Comparison of ENCODE assay signal across 1 cellular context in the genomic region with DNA sequence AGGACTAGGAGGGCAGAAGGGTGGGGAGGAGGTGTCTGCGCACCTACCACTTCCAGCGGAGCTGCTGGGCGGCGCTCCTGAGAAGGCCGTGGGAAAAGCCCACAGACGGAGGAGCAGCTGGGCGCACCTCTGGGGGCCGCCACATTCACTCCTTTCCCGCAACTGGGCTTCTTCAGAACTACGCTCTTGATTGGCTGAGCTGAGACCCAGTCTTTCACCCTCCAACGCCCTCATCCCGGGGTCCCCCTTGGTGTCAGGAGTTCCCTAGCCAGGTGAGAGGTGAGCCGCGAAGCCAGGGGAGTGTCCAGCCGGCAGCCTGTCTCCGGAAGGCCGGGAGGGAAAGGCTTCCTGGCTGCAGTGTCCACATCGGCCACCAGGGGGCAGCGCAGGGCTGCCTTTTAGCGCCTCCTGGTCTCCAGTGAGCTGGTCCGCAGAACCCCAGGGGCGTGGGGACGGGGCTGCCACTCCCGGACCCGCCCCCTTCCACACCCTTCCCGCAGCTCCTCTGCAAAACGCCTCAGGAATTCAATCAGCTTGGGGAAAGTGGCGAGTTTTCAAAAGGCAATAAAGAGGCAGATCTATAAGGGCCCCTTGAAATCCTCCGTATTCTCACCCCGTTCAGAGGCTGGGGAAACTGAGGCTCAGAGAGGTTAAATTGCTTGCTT.
A peak's percentile ranks its signal among the peaks of the same experiment; 100 is the strongest.
TF ChIP-seq lines count a peak whose summit lies in the region.

No MANE protein-coding gene starts in this region.

TF ChIP-seq in HepG2, 621 proteins besides CTCF, POLR2A, EP300 and RAD21 (continued from another document and continues in another):
- TF ChIP-seq, protein P1, sequence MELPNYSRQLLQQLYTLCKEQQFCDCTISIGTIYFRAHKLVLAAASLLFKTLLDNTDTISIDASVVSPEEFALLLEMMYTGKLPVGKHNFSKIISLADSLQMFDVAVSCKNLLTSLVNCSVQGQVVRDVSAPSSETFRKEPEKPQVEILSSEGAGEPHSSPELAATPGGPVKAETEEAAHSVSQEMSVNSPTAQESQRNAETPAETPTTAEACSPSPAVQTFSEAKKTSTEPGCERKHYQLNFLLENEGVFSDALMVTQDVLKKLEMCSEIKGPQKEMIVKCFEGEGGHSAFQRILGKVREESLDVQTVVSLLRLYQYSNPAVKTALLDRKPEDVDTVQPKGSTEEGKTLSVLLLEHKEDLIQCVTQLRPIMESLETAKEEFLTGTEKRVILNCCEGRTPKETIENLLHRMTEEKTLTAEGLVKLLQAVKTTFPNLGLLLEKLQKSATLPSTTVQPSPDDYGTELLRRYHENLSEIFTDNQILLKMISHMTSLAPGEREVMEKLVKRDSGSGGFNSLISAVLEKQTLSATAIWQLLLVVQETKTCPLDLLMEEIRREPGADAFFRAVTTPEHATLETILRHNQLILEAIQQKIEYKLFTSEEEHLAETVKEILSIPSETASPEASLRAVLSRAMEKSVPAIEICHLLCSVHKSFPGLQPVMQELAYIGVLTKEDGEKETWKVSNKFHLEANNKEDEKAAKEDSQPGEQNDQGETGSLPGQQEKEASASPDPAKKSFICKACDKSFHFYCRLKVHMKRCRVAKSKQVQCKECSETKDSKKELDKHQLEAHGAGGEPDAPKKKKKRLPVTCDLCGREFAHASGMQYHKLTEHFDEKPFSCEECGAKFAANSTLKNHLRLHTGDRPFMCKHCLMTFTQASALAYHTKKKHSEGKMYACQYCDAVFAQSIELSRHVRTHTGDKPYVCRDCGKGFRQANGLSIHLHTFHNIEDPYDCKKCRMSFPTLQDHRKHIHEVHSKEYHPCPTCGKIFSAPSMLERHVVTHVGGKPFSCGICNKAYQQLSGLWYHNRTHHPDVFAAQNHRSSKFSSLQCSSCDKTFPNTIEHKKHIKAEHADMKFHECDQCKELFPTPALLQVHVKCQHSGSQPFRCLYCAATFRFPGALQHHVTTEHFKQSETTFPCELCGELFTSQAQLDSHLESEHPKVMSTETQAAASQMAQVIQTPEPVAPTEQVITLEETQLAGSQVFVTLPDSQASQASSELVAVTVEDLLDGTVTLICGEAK (IDR thresholded peaks at IDR 0.05) = no peak
- TF ChIP-seq, protein P1 (CRISPR knock-in tag; IDR thresholded peaks at IDR 0.05) = no peak
- no peak for TF ChIP-seq TGIF2 (CRISPR knock-in tag; IDR thresholded peaks at IDR 0.05)
- TF ChIP-seq SPEN (CRISPR knock-in tag; IDR thresholded peaks at IDR 0.05; ENCODE audit: low read depth) = peak; percentile 31; the same call in 1 of the 2 replicates
- no peak for TF ChIP-seq NR2F1 (CRISPR knock-in tag; IDR thresholded peaks at IDR 0.05)
- TF ChIP-seq NFYC (CRISPR knock-in tag; IDR thresholded peaks at IDR 0.05) = no peak
- TF ChIP-seq GATAD1 (CRISPR knock-in tag; IDR thresholded peaks at IDR 0.05) = 0 out of 2 replicates have a peak, but pooled peaks have one; percentile 23
- TF ChIP-seq TOE1 (CRISPR knock-in tag; IDR thresholded peaks at IDR 0.05) = no peak
- TF ChIP-seq ZNF564 (CRISPR knock-in tag; IDR thresholded peaks at IDR 0.05) = no peak
- 0 out of 2 replicates have a peak, but pooled peaks have one; percentile 33 for TF ChIP-seq ARNT2 (CRISPR knock-in tag; IDR thresholded peaks at IDR 0.05; ENCODE audit: low read depth)
- TF ChIP-seq ZNF558 (CRISPR knock-in tag; IDR thresholded peaks at IDR 0.05; ENCODE audit: borderline replicate concordance) = 0 out of 2 replicates have a peak, but pooled peaks have one; percentile 43
- TF ChIP-seq SP4 (CRISPR knock-in tag; IDR thresholded peaks at IDR 0.05) = peak; percentile 13; the same call in 1 of the 2 replicates
- no peak for TF ChIP-seq TOPORS (CRISPR knock-in tag; IDR thresholded peaks at IDR 0.05)
- TF ChIP-seq, protein P2, sequence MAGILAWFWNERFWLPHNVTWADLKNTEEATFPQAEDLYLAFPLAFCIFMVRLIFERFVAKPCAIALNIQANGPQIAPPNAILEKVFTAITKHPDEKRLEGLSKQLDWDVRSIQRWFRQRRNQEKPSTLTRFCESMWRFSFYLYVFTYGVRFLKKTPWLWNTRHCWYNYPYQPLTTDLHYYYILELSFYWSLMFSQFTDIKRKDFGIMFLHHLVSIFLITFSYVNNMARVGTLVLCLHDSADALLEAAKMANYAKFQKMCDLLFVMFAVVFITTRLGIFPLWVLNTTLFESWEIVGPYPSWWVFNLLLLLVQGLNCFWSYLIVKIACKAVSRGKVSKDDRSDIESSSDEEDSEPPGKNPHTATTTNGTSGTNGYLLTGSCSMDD (CRISPR knock-in tag; IDR thresholded peaks at IDR 0.05) = no peak
- TF ChIP-seq, protein P3, sequence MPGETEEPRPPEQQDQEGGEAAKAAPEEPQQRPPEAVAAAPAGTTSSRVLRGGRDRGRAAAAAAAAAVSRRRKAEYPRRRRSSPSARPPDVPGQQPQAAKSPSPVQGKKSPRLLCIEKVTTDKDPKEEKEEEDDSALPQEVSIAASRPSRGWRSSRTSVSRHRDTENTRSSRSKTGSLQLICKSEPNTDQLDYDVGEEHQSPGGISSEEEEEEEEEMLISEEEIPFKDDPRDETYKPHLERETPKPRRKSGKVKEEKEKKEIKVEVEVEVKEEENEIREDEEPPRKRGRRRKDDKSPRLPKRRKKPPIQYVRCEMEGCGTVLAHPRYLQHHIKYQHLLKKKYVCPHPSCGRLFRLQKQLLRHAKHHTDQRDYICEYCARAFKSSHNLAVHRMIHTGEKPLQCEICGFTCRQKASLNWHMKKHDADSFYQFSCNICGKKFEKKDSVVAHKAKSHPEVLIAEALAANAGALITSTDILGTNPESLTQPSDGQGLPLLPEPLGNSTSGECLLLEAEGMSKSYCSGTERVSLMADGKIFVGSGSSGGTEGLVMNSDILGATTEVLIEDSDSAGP (CRISPR knock-in tag; IDR thresholded peaks at IDR 0.05; ENCODE audit: borderline replicate concordance) = peak; percentile 71; the same call in 1 of the 2 replicates
- TF ChIP-seq, protein P4, sequence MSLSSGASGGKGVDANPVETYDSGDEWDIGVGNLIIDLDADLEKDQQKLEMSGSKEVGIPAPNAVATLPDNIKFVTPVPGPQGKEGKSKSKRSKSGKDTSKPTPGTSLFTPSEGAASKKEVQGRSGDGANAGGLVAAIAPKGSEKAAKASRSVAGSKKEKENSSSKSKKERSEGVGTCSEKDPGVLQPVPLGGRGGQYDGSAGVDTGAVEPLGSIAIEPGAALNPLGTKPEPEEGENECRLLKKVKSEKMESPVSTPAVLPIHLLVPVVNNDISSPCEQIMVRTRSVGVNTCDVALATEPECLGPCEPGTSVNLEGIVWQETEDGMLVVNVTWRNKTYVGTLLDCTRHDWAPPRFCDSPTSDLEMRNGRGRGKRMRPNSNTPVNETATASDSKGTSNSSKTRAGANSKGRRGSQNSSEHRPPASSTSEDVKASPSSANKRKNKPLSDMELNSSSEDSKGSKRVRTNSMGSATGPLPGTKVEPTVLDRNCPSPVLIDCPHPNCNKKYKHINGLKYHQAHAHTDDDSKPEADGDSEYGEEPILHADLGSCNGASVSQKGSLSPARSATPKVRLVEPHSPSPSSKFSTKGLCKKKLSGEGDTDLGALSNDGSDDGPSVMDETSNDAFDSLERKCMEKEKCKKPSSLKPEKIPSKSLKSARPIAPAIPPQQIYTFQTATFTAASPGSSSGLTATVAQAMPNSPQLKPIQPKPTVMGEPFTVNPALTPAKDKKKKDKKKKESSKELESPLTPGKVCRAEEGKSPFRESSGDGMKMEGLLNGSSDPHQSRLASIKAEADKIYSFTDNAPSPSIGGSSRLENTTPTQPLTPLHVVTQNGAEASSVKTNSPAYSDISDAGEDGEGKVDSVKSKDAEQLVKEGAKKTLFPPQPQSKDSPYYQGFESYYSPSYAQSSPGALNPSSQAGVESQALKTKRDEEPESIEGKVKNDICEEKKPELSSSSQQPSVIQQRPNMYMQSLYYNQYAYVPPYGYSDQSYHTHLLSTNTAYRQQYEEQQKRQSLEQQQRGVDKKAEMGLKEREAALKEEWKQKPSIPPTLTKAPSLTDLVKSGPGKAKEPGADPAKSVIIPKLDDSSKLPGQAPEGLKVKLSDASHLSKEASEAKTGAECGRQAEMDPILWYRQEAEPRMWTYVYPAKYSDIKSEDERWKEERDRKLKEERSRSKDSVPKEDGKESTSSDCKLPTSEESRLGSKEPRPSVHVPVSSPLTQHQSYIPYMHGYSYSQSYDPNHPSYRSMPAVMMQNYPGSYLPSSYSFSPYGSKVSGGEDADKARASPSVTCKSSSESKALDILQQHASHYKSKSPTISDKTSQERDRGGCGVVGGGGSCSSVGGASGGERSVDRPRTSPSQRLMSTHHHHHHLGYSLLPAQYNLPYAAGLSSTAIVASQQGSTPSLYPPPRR (CRISPR knock-in tag; IDR thresholded peaks at IDR 0.05; ENCODE audit: borderline replicate concordance) = no peak
- no peak for TF ChIP-seq RARG (CRISPR knock-in tag; IDR thresholded peaks at IDR 0.05; ENCODE audit: low read depth)
- TF ChIP-seq MIXL1 (CRISPR knock-in tag; IDR thresholded peaks at IDR 0.05) = no peak
- no peak for TF ChIP-seq MTF2 (CRISPR knock-in tag; IDR thresholded peaks at IDR 0.05; ENCODE audit: borderline replicate concordance)
- TF ChIP-seq REXO4 (CRISPR knock-in tag; IDR thresholded peaks at IDR 0.05; ENCODE audit: borderline replicate concordance) = no peak
- no peak for TF ChIP-seq ZNF761 (CRISPR knock-in tag; conservative IDR thresholded peaks at IDR 0.05)
- TF ChIP-seq, protein P5, sequence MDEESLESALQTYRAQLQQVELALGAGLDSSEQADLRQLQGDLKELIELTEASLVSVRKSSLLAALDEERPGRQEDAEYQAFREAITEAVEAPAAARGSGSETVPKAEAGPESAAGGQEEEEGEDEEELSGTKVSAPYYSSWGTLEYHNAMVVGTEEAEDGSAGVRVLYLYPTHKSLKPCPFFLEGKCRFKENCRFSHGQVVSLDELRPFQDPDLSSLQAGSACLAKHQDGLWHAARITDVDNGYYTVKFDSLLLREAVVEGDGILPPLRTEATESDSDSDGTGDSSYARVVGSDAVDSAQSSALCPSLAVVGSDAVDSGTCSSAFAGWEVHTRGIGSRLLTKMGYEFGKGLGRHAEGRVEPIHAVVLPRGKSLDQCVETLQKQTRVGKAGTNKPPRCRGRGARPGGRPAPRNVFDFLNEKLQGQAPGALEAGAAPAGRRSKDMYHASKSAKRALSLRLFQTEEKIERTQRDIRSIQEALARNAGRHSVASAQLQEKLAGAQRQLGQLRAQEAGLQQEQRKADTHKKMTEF (CRISPR knock-in tag; IDR thresholded peaks at IDR 0.05) = peak; percentile 65; the same call in 1 of the 2 replicates
- no peak for TF ChIP-seq ZNF253 (CRISPR knock-in tag; IDR thresholded peaks at IDR 0.05; ENCODE audit: borderline replicate concordance)
- no peak for TF ChIP-seq LCORL (IDR thresholded peaks at IDR 0.05)
- no peak for TF ChIP-seq LCORL (CRISPR knock-in tag; IDR thresholded peaks at IDR 0.05)
- 0 out of 2 replicates have a peak, but pooled peaks have one; percentile 42 for TF ChIP-seq RNF2 (conservative IDR thresholded peaks at IDR 0.05; ENCODE audit: low read depth)
